ENCODE assay signal across 8 cellular contexts in genomic region chr4:108166441-108167315, GRCh38. TPM values are rescaled to one million over a fixed set of nuclear protein-coding genes. Genes with fewer than 3 reads are reported as not detected.
DNase-seq lines count a peak whose midpoint lies in the region; ATAC-seq, FAIRE-seq and TF ChIP-seq lines count a peak whose summit lies in the region.

No MANE protein-coding gene starts in this region.

- POLR2A ChIA-PET in activated naive CD8-positive, alpha-beta T cell treated with anti-CD3 and anti-CD28 coated beads, Interleukin-2, amount 10 ng/mL, durations not matched to agents 7 days and 5 days (lab: Charles Lee) = interaction anchor here (0.8 to 8.8 kb wide), 13 partner anchors 10 to 453 kb away, joined by 3 to 73 read pairs (median 4); partner anchors contain the start of gene RPL34

- no peaks in the 10 kb centered on the region for H3K9me1 ChIP-seq in keratinocyte (ENCODE audit: control insufficient read depth, extremely low read depth, insufficient read depth, low read length)

- no peaks in the 10 kb centered on the region for H3K9me3 Mint-ChIP-seq in activated naive CD8-positive, alpha-beta T cell treated with anti-CD3 and anti-CD28 coated beads, Interleukin-2, amount 10 ng/mL, durations not matched to agents 7 days and 5 days

- TF ChIP-seq CTCF in keratinocyte (optimal IDR thresholded peaks at IDR 0.05 in 1 of 3, IDR thresholded peaks at IDR 0.05 in 1 of 3, conservative IDR thresholded peaks at IDR 0.05 in 1 of 3; ENCODE audit: extremely low read depth in 1 of 3, insufficient read depth in 2 of 3, low read length in 3 of 3) = no peak

- peaks cover 29% of the 10 kb centered on the region for H3K36me3 Mint-ChIP-seq in activated naive CD8-positive, alpha-beta T cell treated with anti-CD3 and anti-CD28 coated beads, Interleukin-2, amount 10 ng/mL, durations not matched to agents 7 days and 5 days

- H3K27me3 Mint-ChIP-seq in activated naive CD8-positive, alpha-beta T cell treated with anti-CD3 and anti-CD28 coated beads, Interleukin-2, amount 10 ng/mL, durations not matched to agents 7 days and 5 days = peaks cover 5% of the 10 kb centered on the region

- H2AFZ ChIP-seq in keratinocyte (ENCODE audit: control insufficient read depth, low read length) = no peak overlapping the region

- H3K27me3 ChIP-seq in SJCRH30 = no peaks in the 10 kb centered on the region
- peaks cover 75% of the 10 kb centered on the region for H3K27me3 ChIP-seq in keratinocyte (ENCODE audit: control insufficient read depth, extremely low read depth, insufficient read depth, low read length)

- ATAC-seq in HG02642 (IDR thresholded peaks at IDR 0.05; ENCODE audit: poor library complexity, unreplicated experiment) = peak; percentile 37
- ATAC-seq in activated naive CD8-positive, alpha-beta T cell treated with anti-CD3 and anti-CD28 coated beads, Interleukin-2, amount 10 ng/mL, durations not matched to agents 7 days and 5 days (ENCODE audit: low read depth) = peak; percentile 49

- H3K4me2 ChIP-seq in keratinocyte (ENCODE audit: control insufficient read depth, extremely low read depth, insufficient read depth, low read depth, low read length) = peak overlapping the region; percentile 76

- H3K27ac Mint-ChIP-seq in activated naive CD8-positive, alpha-beta T cell treated with anti-CD3 and anti-CD28 coated beads, Interleukin-2, amount 10 ng/mL, durations not matched to agents 7 days and 5 days = peak overlapping the region; percentile 96

- H3K4me1 ChIP-seq in SJCRH30 (peaks cover 3% of the 10 kb centered on the region; the same call in 1 of the 2 replicates), keratinocyte (ENCODE audit: control insufficient read depth, extremely low read depth, insufficient read depth, low read length) (no peaks in the 10 kb centered on the region)

- no peak overlapping the region for H3K9ac ChIP-seq in keratinocyte (ENCODE audit: control insufficient read depth, extremely low read depth, insufficient read depth, low read length)

- H4K20me1 ChIP-seq in keratinocyte (ENCODE audit: control insufficient read depth, extremely low read depth, insufficient read depth, low read length) = no peaks in the 10 kb centered on the region

- no peak for FAIRE-seq in keratinocyte (lab: Jason Lieb, UNC)

- no peaks in the 10 kb centered on the region for H3K79me2 ChIP-seq in keratinocyte (ENCODE audit: control insufficient read depth, insufficient read depth, low read length)

- H3K27ac ChIP-seq in SJCRH30 (peak overlapping the region; percentile 74), keratinocyte (ENCODE audit: control insufficient read depth, insufficient read depth, low read length) (no peak overlapping the region)

- peak overlapping the region; percentile 98 for H3K4me3 Mint-ChIP-seq in activated naive CD8-positive, alpha-beta T cell treated with anti-CD3 and anti-CD28 coated beads, Interleukin-2, amount 10 ng/mL, durations not matched to agents 7 days and 5 days

- H3K4me1 Mint-ChIP-seq in activated naive CD8-positive, alpha-beta T cell treated with anti-CD3 and anti-CD28 coated beads, Interleukin-2, amount 10 ng/mL, durations not matched to agents 7 days and 5 days = peaks cover 30% of the 10 kb centered on the region

- H3K36me3 ChIP-seq in SJCRH30 = peaks cover 25% of the 10 kb centered on the region
- H3K36me3 ChIP-seq in keratinocyte (ENCODE audit: control insufficient read depth in 2 of 2, extremely low read depth in 1 of 2, insufficient read depth in 2 of 2, low read length in 2 of 2) = no peaks in the 10 kb centered on the region

- H3K4me3 ChIP-seq in SJCRH30 (peak overlapping the region; percentile 85), keratinocyte (ENCODE audit: control insufficient read depth in 2 of 3, extremely low read depth in 1 of 3, insufficient read depth in 2 of 3, low read depth in 1 of 3, low read length in 3 of 3) (peak overlapping the region in 2 of 3 experiments; percentile 66 to 74)

- DNase-seq in D341Med (ENCODE audit: low spot score) (peak; percentile 54), SJCRH30 (peak; percentile 80 to 88), keratinocyte (ENCODE audit: low read depth, low spot score) (no peak), NK-92 (lab: John Stamatoyannopoulos, UW; ENCODE audit: unreplicated experiment) (no peak), ureter (ENCODE audit: low spot score) (no peak)
- DNase-seq in activated naive CD8-positive, alpha-beta T cell treated with anti-CD3 and anti-CD28 coated beads, Interleukin-2, amount 10 ng/mL, durations not matched to agents 7 days and 5 days = peak; percentile 80
- DNase-seq in stimulated activated CD4-positive, alpha-beta T cell treated with anti-CD3 and anti-CD28 coated beads, Interleukin-4, amount 100 ng/mL, for 4 hours = peak; percentile 72 to 77

- H3K9me3 ChIP-seq in SJCRH30 (replicated peaks) (no peaks in the 10 kb centered on the region), keratinocyte (ENCODE audit: control insufficient read depth, low read depth, low read length) (no peaks in the 10 kb centered on the region)

- dilution Hi-C loops in keratinocyte (cut with MboI; ENCODE audit: extremely low pct_ligation_motif_present, low sequenced_read_pairs) = no loop called here

RNA-seq across cellular contexts. Expression of gene LEF1, which starts 2.1 kb away (rescaled TPM):
- 83.9 and 84.4 TPM in 2 replicates for total RNA-seq in SJCRH30 (2014; rRNA removed; shearing (Covaris generic))
- total RNA-seq in activated naive CD8-positive, alpha-beta T cell treated with anti-CD3 and anti-CD28 coated beads, Interleukin-2, amount 10 ng/mL, durations not matched to agents 7 days and 5 days = 100 to 1,000 TPM; 281 to 309 TPM
- polyA plus RNA-seq in keratinocyte = 1.1 to 1.5 TPM (median 1.5 TPM) in 3 replicates
- not detected for polyA plus RNA-seq in keratinocyte (2011; ENCODE audit: low read depth)
- polyA plus RNA-seq in keratinocyte (2011; cell fraction: cytosol; rRNA removed) = 1.4 and 1.8 TPM in 2 replicates
- polyA plus RNA-seq in keratinocyte (2011; cell fraction: nucleus; rRNA removed) = 2.4 and 2.8 TPM in 2 replicates
- 0.18 and 0.81 TPM in 2 replicates for polyA plus RNA-seq in keratinocyte (2012; ENCODE audit: low replicate concordance)
- 2.2 to 3.8 TPM (median 2.3 TPM) in 3 replicates for polyA minus RNA-seq in keratinocyte
- polyA minus RNA-seq in keratinocyte (2011; cell fraction: cytosol; rRNA and poly(A)+ RNA removed) = 1.3 TPM
- 1.8 and 3.5 TPM in 2 replicates for polyA minus RNA-seq in keratinocyte (2011; cell fraction: nucleus; rRNA and poly(A)+ RNA removed)
- 20.7 TPM for total RNA-seq in ureter

Comparison
In these comparisons a context has a peak if more than half of its experiments do, and no peak if none do; other contexts are left out.
1. DNase-seq: peak in D341Med (single experiment), SJCRH30 (2 of 2), activated naive CD8-positive, alpha-beta T cell treated with anti-CD3 and anti-CD28 coated beads, Interleukin-2, amount 10 ng/mL, durations not matched to agents 7 days and 5 days (single experiment) and stimulated activated CD4-positive, alpha-beta T cell treated with anti-CD3 and anti-CD28 coated beads, Interleukin-4, amount 100 ng/mL, for 4 hours (2 of 2); none in keratinocyte (single experiment), NK-92 (single experiment) and ureter (single experiment).